Comparison of ENCODE assay signal across 17 cellular contexts in the genomic region with DNA sequence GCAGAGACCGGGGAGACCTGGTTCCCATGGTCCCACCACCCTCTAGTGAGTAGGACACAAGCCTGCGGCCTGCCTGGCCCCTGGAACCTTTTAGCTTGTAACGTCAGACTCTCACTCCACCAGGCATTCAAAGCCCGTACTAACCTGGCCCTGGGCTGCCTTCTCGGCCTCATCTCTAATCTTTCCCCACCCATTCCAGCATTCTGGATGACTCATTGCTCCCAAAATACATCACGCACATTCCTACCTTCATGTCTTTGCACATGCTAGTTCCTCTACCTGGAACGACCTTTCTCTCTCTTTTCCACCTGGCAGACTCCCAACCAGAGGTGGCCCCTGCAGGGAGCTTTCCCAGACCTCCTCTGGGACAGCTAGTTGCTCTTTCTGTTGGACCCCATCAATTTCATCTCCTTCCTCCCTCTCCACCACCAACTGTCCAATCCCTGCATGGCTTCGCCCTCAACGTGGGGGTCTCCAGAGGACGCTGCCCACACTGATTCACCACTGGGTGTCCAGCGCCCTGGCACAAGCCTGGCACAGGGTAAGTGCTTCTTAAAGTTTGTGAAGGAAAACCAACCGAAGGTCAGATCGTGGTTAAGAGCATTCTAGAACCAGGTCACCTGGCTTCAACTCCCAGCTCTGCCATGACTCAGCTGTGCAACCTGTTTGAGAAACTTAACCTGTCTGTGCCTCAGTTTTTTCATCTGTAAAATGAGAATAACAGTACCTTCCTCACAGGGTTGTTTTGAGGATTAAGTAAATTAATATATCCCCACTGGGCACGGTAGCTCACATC. TPM values are rescaled to one million over a fixed set of nuclear protein-coding genes. Genes with fewer than 3 reads are reported as not detected.
A peak's percentile ranks its signal among the peaks of the same experiment; 100 is the strongest.
DNase-seq lines count a peak whose midpoint lies in the region; ATAC-seq lines count a peak whose summit lies in the region.
"Had no signal": no experiment of that assay in that cellular context is flagged by ENCODE, and none has a peak within 500 bp of the region (broad histone marks: within the 10 kb centered on the region; RNA-seq: fewer than 3 reads in every experiment).

No MANE protein-coding gene starts in this region.

- ATAC-seq in Right ventricle myocardium inferior: peak; percentile 87
- peak; percentile 87 for ATAC-seq in Right ventricle myocardium superior (ENCODE audit: poor library complexity)
- no peak for ATAC-seq in GM21381 (IDR thresholded peaks at IDR 0.05; ENCODE audit: unreplicated experiment)
- ATAC-seq in HG03457 (IDR thresholded peaks at IDR 0.05; ENCODE audit: unreplicated experiment): no peak

- peaks cover 6% of the 10 kb centered on the region for H3K79me2 ChIP-seq in trophoblast cell (ENCODE audit: control insufficient read depth, insufficient read depth, low read length, poor library complexity)

- H3K9me3 ChIP-seq in trophoblast cell (ENCODE audit: insufficient read depth, low read depth, low read length): no peaks in the 10 kb centered on the region

- H2BK12ac ChIP-seq in trophoblast cell (ENCODE audit: low read length): peak overlapping the region; percentile 95

- H4K8ac ChIP-seq in trophoblast cell (ENCODE audit: low read depth, low read length): peak overlapping the region; percentile 67

- H4K12ac ChIP-seq in trophoblast cell (ENCODE audit: low read depth, low read length): no peak overlapping the region

- no peak overlapping the region for H2AFZ ChIP-seq in trophoblast cell (ENCODE audit: insufficient read depth, low read length, poor library complexity)

- peak overlapping the region; percentile 88 for H3K18ac ChIP-seq in trophoblast cell (ENCODE audit: low read length)

- peak overlapping the region; percentile 77 for H3K14ac ChIP-seq in trophoblast cell (ENCODE audit: low read length)

- H3K27me3 ChIP-seq in trophoblast cell (ENCODE audit: insufficient read depth, low read length): no peaks in the 10 kb centered on the region
- H3K27me3 ChIP-seq: tibial nerve had no signal

- H3K4me2 ChIP-seq in trophoblast cell (ENCODE audit: low read length): no peak overlapping the region

- H2BK5ac ChIP-seq in trophoblast cell (ENCODE audit: low read depth, low read length, poor library complexity): peak overlapping the region; percentile 82

- H3K27ac ChIP-seq in trophoblast cell (ENCODE audit: low read depth, low read length): peak overlapping the region; percentile 92
- H3K27ac ChIP-seq: tibial nerve, VCaP had no signal

- H4K91ac ChIP-seq in trophoblast cell (ENCODE audit: low read depth, low read length): peak overlapping the region; percentile 79

- DNase-seq in Right ventricle myocardium inferior (ENCODE audit: missing footprints) (no peak), cardiac septum (ENCODE audit: low spot score) (no peak), Right ventricle myocardium superior (peak; percentile 57), trophoblast cell (peak; percentile 86 to 94), NCI-H187 (lab: John Stamatoyannopoulos, UW) (no peak), GM19238 (ENCODE audit: insufficient read length, low spot score) (no peak)
- DNase-seq: 8988T; activated gamma-delta T cell; CD4-positive, alpha-beta T cell; effector CD4-positive, alpha-beta T cell; foreskin melanocyte; NCI-H2171 treated with DMSO at 0.1 percent for 48 hours; stimulated activated CD4-positive, alpha-beta T cell treated with anti-CD3 and anti-CD28 coated beads, Interleukin-1b, Interleukin-23, amount 100 ng/mL, for 48 hours had no signal

- H2BK120ac ChIP-seq in trophoblast cell (ENCODE audit: insufficient read depth, low read length, poor library complexity): peak overlapping the region; percentile 76

- peak overlapping the region; percentile 87 for H2AK5ac ChIP-seq in trophoblast cell (ENCODE audit: low read length)

- intact Hi-C loops in Right ventricle myocardium inferior (cut with DNase I) (no loop called here), cardiac septum (cut with DNase I) (loop anchor here (1.0 to 5.0 kb wide), 2 partner anchors 15 to 35 kb away; a partner anchor contains a TSS), Right ventricle myocardium superior (cut with DNase I) (no loop called here)

- no peak overlapping the region for H3K4me3 ChIP-seq in trophoblast cell (ENCODE audit: low read depth, low read length)
- H3K4me3 ChIP-seq: tibial nerve had no signal

- peaks cover 16 to 22% of the 10 kb centered on the region in 2 experiments for H3K36me3 ChIP-seq in trophoblast cell (ENCODE audit: control insufficient read depth in 1 of 2, insufficient read depth in 2 of 2, low read length in 2 of 2)
- H3K36me3 ChIP-seq: tibial nerve had no signal

- no CpG with 5 or more reads among the region's 14 CpGs for WGBS in trophoblast cell (ENCODE audit: extremely low coverage, insufficient coverage, insufficient read length)

- H3K23ac ChIP-seq in trophoblast cell (ENCODE audit: low read length): no peak overlapping the region

- no peak overlapping the region for H3K9ac ChIP-seq in trophoblast cell (ENCODE audit: low read length)

- H3K4me1 ChIP-seq in trophoblast cell (ENCODE audit: control insufficient read depth in 1 of 2, insufficient read depth in 2 of 2, low read length in 2 of 2): peaks cover 27 to 34% of the 10 kb centered on the region in 2 experiments
- H3K4me1 ChIP-seq: tibial nerve had no signal

- peaks cover 23% of the 10 kb centered on the region for H3K79me1 ChIP-seq in trophoblast cell (ENCODE audit: low read length)

- peak overlapping the region; percentile 25 for H3K4ac ChIP-seq in trophoblast cell (ENCODE audit: low read depth, low read length)

RNA-seq across cellular contexts. Expression of a gene that starts 35.2 kb away (rescaled TPM):
- 197 TPM for total RNA-seq in Right ventricle myocardium inferior
- 182 TPM for total RNA-seq in cardiac septum
- total RNA-seq in Right ventricle myocardium superior: 181 TPM
- 13.7 and 14.2 TPM in 2 replicates for polyA plus RNA-seq in trophoblast cell (2013)
- total RNA-seq: CD4-positive, alpha-beta T cell had no signal

RNA-seq across cellular contexts. Expression of a gene that starts 58.8 kb away (rescaled TPM):
- total RNA-seq in Right ventricle myocardium inferior: 32.1 TPM
- total RNA-seq in cardiac septum: 28.4 TPM
- total RNA-seq in Right ventricle myocardium superior: 32.8 TPM
- polyA plus RNA-seq in trophoblast cell (2013): 61.8 and 64.9 TPM in 2 replicates

Comparison
In these comparisons a context has a peak if more than half of its experiments do, and no peak if none do; other contexts are left out.
1. DNase-seq: peak in Right ventricle myocardium superior (single experiment) and trophoblast cell (2 of 2); none in Right ventricle myocardium inferior (single experiment), cardiac septum (single experiment), NCI-H187 (0 of 2) and GM19238 (single experiment).
2. ATAC-seq: peak in Right ventricle myocardium inferior (single experiment) and Right ventricle myocardium superior (single experiment); none in GM21381 (single experiment) and HG03457 (single experiment).